In genomic region chr11:66845143-66845875, GRCh38 we compare ENCODE assay signal across 2 cellular contexts.
TF ChIP-seq lines count a peak whose summit lies in the region.

No MANE protein-coding gene starts in this region.

TF ChIP-seq in A549, 52 proteins besides CTCF, POLR2A, EP300 and RAD21 (continued from another document):
- TF ChIP-seq, protein P1, sequence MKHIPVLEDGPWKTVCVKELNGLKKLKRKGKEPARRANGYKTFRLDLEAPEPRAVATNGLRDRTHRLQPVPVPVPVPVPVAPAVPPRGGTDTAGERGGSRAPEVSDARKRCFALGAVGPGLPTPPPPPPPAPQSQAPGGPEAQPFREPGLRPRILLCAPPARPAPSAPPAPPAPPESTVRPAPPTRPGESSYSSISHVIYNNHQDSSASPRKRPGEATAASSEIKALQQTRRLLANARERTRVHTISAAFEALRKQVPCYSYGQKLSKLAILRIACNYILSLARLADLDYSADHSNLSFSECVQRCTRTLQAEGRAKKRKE (CRISPR knock-in tag; IDR thresholded peaks at IDR 0.05; ENCODE audit: low read depth) = no peak
- TF ChIP-seq FOXS1 (CRISPR knock-in tag; IDR thresholded peaks at IDR 0.05) = no peak
- no peak for TF ChIP-seq MAX (IDR thresholded peaks at IDR 0.05)
- no peak for TF ChIP-seq CBX8 (IDR thresholded peaks at IDR 0.05)
- no peak for TF ChIP-seq HDAC2 (IDR thresholded peaks at IDR 0.05)
- TF ChIP-seq ESRRA (IDR thresholded peaks at IDR 0.05; ENCODE audit: borderline replicate concordance, low read length) = no peak
- no peak for TF ChIP-seq SMC3 (IDR thresholded peaks at IDR 0.05)
- TF ChIP-seq CHD2 (IDR thresholded peaks at IDR 0.05; ENCODE audit: low read length, partially characterized antibody) = no peak
- TF ChIP-seq, protein P2, sequence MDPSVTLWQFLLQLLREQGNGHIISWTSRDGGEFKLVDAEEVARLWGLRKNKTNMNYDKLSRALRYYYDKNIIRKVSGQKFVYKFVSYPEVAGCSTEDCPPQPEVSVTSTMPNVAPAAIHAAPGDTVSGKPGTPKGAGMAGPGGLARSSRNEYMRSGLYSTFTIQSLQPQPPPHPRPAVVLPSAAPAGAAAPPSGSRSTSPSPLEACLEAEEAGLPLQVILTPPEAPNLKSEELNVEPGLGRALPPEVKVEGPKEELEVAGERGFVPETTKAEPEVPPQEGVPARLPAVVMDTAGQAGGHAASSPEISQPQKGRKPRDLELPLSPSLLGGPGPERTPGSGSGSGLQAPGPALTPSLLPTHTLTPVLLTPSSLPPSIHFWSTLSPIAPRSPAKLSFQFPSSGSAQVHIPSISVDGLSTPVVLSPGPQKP (IDR thresholded peaks at IDR 0.05; ENCODE audit: low read depth, low read length) = no peak
- no peak for TF ChIP-seq CHD4 (IDR thresholded peaks at IDR 0.05; ENCODE audit: borderline replicate concordance)
- TF ChIP-seq, protein P3, sequence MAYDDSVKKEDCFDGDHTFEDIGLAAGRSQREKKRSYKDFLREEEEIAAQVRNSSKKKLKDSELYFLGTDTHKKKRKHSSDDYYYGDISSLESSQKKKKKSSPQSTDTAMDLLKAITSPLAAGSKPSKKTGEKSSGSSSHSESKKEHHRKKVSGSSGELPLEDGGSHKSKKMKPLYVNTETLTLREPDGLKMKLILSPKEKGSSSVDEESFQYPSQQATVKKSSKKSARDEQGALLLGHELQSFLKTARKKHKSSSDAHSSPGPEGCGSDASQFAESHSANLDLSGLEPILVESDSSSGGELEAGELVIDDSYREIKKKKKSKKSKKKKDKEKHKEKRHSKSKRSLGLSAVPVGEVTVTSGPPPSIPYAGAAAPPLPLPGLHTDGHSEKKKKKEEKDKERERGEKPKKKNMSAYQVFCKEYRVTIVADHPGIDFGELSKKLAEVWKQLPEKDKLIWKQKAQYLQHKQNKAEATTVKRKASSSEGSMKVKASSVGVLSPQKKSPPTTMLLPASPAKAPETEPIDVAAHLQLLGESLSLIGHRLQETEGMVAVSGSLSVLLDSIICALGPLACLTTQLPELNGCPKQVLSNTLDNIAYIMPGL (CRISPR knock-in tag; IDR thresholded peaks at IDR 0.05; ENCODE audit: borderline replicate concordance) = no peak
- TF ChIP-seq RCOR1 (IDR thresholded peaks at IDR 0.05; ENCODE audit: low read depth, low read length) = no peak
- no peak for TF ChIP-seq EHMT2 (IDR thresholded peaks at IDR 0.05; ENCODE audit: low read depth)
- TF ChIP-seq PHF8 (IDR thresholded peaks at IDR 0.05; ENCODE audit: borderline replicate concordance, low read depth) = no peak

TF ChIP-seq in GM23338, 12 proteins besides CTCF, POLR2A, EP300 and RAD21:
- no peak for TF ChIP-seq REST (IDR thresholded peaks at IDR 0.05; ENCODE audit: unreplicated experiment)
- TF ChIP-seq EZH2phosphoT487 (IDR thresholded peaks at IDR 0.05; ENCODE audit: unreplicated experiment) = no peak
- TF ChIP-seq, protein P4, sequence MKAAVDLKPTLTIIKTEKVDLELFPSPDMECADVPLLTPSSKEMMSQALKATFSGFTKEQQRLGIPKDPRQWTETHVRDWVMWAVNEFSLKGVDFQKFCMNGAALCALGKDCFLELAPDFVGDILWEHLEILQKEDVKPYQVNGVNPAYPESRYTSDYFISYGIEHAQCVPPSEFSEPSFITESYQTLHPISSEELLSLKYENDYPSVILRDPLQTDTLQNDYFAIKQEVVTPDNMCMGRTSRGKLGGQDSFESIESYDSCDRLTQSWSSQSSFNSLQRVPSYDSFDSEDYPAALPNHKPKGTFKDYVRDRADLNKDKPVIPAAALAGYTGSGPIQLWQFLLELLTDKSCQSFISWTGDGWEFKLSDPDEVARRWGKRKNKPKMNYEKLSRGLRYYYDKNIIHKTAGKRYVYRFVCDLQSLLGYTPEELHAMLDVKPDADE (IDR thresholded peaks at IDR 0.05) = no peak
- TF ChIP-seq NANOG (IDR thresholded peaks at IDR 0.05; ENCODE audit: borderline replicate concordance) = no peak
- no peak for TF ChIP-seq EZH2 (IDR thresholded peaks at IDR 0.05; ENCODE audit: low read depth, unreplicated experiment)
- TF ChIP-seq, protein P5, sequence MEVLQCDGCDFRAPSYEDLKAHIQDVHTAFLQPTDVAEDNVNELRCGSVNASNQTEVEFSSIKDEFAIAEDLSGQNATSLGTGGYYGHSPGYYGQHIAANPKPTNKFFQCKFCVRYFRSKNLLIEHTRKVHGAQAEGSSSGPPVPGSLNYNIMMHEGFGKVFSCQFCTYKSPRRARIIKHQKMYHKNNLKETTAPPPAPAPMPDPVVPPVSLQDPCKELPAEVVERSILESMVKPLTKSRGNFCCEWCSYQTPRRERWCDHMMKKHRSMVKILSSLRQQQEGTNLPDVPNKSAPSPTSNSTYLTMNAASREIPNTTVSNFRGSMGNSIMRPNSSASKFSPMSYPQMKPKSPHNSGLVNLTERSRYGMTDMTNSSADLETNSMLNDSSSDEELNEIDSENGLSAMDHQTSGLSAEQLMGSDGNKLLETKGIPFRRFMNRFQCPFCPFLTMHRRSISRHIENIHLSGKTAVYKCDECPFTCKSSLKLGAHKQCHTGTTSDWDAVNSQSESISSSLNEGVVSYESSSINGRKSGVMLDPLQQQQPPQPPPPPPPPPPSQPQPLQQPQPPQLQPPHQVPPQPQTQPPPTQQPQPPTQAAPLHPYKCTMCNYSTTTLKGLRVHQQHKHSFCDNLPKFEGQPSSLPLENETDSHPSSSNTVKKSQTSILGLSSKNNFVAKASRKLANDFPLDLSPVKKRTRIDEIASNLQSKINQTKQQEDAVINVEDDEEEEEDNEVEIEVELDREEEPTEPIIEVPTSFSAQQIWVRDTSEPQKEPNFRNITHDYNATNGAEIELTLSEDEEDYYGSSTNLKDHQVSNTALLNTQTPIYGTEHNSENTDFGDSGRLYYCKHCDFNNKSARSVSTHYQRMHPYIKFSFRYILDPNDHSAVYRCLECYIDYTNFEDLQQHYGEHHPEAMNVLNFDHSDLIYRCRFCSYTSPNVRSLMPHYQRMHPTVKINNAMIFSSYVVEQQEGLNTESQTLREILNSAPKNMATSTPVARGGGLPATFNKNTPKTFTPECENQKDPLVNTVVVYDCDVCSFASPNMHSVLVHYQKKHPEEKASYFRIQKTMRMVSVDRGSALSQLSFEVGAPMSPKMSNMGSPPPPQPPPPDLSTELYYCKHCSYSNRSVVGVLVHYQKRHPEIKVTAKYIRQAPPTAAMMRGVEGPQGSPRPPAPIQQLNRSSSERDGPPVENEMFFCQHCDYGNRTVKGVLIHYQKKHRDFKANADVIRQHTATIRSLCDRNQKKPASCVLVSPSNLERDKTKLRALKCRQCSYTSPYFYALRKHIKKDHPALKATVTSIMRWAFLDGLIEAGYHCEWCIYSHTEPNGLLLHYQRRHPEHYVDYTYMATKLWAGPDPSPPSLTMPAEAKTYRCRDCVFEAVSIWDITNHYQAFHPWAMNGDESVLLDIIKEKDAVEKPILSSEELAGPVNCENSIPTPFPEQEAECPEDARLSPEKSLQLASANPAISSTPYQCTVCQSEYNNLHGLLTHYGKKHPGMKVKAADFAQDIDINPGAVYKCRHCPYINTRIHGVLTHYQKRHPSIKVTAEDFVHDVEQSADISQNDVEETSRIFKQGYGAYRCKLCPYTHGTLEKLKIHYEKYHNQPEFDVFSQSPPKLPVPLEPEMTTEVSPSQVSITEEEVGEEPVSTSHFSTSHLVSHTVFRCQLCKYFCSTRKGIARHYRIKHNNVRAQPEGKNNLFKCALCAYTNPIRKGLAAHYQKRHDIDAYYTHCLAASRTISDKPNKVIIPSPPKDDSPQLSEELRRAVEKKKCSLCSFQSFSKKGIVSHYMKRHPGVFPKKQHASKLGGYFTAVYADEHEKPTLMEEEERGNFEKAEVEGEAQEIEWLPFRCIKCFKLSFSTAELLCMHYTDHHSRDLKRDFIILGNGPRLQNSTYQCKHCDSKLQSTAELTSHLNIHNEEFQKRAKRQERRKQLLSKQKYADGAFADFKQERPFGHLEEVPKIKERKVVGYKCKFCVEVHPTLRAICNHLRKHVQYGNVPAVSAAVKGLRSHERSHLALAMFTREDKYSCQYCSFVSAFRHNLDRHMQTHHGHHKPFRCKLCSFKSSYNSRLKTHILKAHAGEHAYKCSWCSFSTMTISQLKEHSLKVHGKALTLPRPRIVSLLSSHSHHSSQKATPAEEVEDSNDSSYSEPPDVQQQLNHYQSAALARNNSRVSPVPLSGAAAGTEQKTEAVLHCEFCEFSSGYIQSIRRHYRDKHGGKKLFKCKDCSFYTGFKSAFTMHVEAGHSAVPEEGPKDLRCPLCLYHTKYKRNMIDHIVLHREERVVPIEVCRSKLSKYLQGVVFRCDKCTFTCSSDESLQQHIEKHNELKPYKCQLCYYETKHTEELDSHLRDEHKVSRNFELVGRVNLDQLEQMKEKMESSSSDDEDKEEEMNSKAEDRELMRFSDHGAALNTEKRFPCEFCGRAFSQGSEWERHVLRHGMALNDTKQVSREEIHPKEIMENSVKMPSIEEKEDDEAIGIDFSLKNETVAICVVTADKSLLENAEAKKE (CRISPR knock-in tag; IDR thresholded peaks at IDR 0.05) = no peak
- TF ChIP-seq CREB1 (CRISPR knock-in tag; IDR thresholded peaks at IDR 0.05; ENCODE audit: low read depth) = no peak
- TF ChIP-seq STAT1 (IDR thresholded peaks at IDR 0.05; ENCODE audit: unreplicated experiment) = no peak
- TF ChIP-seq JUNB (IDR thresholded peaks at IDR 0.05; ENCODE audit: unreplicated experiment) = no peak
- TF ChIP-seq POLR2AphosphoS5 (IDR thresholded peaks at IDR 0.05; ENCODE audit: low read depth) = no peak
- no peak for TF ChIP-seq ZNF114 (CRISPR knock-in tag; IDR thresholded peaks at IDR 0.05)
- TF ChIP-seq ZNF331 (CRISPR knock-in tag; IDR thresholded peaks at IDR 0.05; ENCODE audit: low read depth) = no peak
